In the genomic region with DNA sequence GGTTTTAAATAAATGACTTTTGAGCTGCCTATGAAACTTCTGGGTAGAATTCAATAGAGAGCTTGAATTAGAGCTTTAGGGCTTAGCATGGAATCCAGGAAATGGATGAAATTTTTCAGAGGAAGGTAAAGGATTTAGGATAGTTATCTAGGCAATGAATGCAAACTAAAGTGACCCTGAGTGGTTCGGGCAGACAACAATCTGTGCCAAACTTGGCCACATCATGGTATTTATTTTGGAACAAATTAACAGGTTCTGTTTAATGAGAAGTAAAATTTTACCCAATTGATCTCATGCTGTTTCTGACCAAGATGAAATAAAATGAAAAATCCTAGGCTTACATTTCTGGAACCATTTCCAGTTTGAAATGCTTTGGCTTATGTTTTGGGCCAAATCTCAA, we compare ENCODE assay signal across 7 cellular contexts.
"Had no signal": no experiment of that assay in that cellular context is flagged by ENCODE, and none has a peak within 500 bp of the region (broad histone marks: within the 10 kb centered on the region; RNA-seq: fewer than 3 reads in every experiment).

No MANE protein-coding gene starts in this region.

- H3K36me3 Mint-ChIP-seq: IgD-negative memory B cell had no signal

- H3K4me1 Mint-ChIP-seq: IgD-negative memory B cell had no signal

- ATAC-seq: HepG2, K562 had no signal

- DNase-seq: IMR-90, KBM-7 had no signal

- H3K4me3 ChIP-seq: K562 had no signal

- FAIRE-seq: HepG2, HTR-8/SVneo, K562 had no signal

- H3K27me3 Mint-ChIP-seq: IgD-negative memory B cell had no signal

- H3K27ac ChIP-seq: HL-60 had no signal

- H3K27ac Mint-ChIP-seq: IgD-negative memory B cell had no signal

- H3K4me3 Mint-ChIP-seq: IgD-negative memory B cell had no signal
